ENCODE assay signal across 33 cellular contexts in the genomic region with DNA sequence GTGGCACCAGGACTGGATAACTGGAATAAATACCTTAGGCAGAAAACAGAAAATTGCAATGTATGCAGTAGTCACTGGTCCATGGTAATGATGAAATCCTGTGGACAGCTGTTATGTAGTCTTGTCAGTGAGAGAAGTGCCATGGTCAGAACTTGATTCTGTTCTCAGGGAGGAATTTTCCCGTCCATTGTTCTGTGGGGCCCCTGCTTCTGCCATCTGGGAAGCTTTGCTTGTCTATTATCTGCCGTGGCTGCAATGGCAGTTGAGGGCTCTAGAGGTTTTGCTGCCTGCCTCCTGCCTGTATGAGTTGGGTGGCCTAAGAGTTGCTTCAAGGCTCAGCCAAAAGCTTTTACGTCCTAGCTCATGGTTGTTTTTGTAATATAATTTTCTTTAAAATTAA.
"Had no signal": no experiment of that assay in that cellular context is flagged by ENCODE, and none has a peak within 500 bp of the region (broad histone marks: within the 10 kb centered on the region; RNA-seq: fewer than 3 reads in every experiment).

No MANE protein-coding gene starts in this region.

- H3K9me3 ChIP-seq: adrenal gland, body of pancreas had no signal

- H3K4me3 ChIP-seq: adrenal gland, body of pancreas had no signal

- H3K4me1 ChIP-seq: body of pancreas had no signal

- H3K4me1 Mint-ChIP-seq: activated B cell treated with CpG ODN at 0.5 μM for 24 hours; activated CD4-positive, alpha-beta T cell treated with anti-CD3 and anti-CD28 coated beads, Interleukin-2, amount 10 ng/mL, durations not matched to agents 24 days and 14 days; activated CD8-positive, alpha-beta memory T cell treated with anti-CD3 and anti-CD28 coated beads, Interleukin-2, amount 10 ng/mL, durations not matched to agents 7 days and 5 days; activated naive CD4-positive, alpha-beta T cell treated with anti-CD3 and anti-CD28 coated beads, Interleukin-2, amount 50 U/mL, for 24 hours; activated naive CD8-positive, alpha-beta T cell treated with anti-CD3 and anti-CD28 coated beads for 36 hours; activated naive CD8-positive, alpha-beta T cell treated with anti-CD3 and anti-CD28 coated beads, Interleukin-2, amount 50 U/mL, for 24 hours; T-helper 17 cell had no signal

- H3K36me3 ChIP-seq: adrenal gland, WERI-Rb-1 had no signal

- H3K27ac ChIP-seq: adrenal gland, body of pancreas, WERI-Rb-1 had no signal

- H3K27me3 ChIP-seq: adrenal gland, body of pancreas had no signal

- H3K9me3 Mint-ChIP-seq: activated B cell treated with CpG ODN at 0.5 μM for 24 hours; activated CD4-positive, alpha-beta memory T cell treated with anti-CD3 and anti-CD28 coated beads for 36 hours; activated CD4-positive, alpha-beta T cell treated with anti-CD3 and anti-CD28 coated beads, Interleukin-2, amount 10 ng/mL, durations not matched to agents 24 days and 14 days; activated naive CD4-positive, alpha-beta T cell treated with anti-CD3 and anti-CD28 coated beads for 36 hours; activated naive CD8-positive, alpha-beta T cell treated with anti-CD3 and anti-CD28 coated beads for 36 hours; activated naive CD8-positive, alpha-beta T cell treated with anti-CD3 and anti-CD28 coated beads, Interleukin-2, amount 50 U/mL, for 24 hours; activated T-helper 1 cell treated with anti-CD3 and anti-CD28 coated beads, Interleukin-12 subunit alpha, Interleukin-12 subunit beta, Interleukin-2, Interleukin-4 antibody, amounts not matched to agents 30 ng/mL and 10 ng/mL and 1 ng/mL, durations not matched to agents 14 hours and 24 hours and 36 hours; activated T-helper 2 cell treated with anti-CD3 and anti-CD28 coated beads, Interferon-gamma antibody, Interleukin-2, Interleukin-4, amounts not matched to agents 10 μg/mL and 5 μg/mL and 100 μg/mL, durations not matched to agents 14 hours and 24 hours and 36 hours; T-helper 2 cell treated with Interferon-gamma antibody and Interleukin-4, amounts not matched to agents 5 μg/mL and 100 μg/mL, for 36 hours had no signal

- DNase-seq: activated B cell treated with CpG ODN at 0.5 μM for 24 hours; activated CD4-positive, alpha-beta memory T cell treated with anti-CD3 and anti-CD28 coated beads for 36 hours; activated CD4-positive, alpha-beta T cell treated with anti-CD3 and anti-CD28 coated beads, Interleukin-2, amount 10 ng/mL, durations not matched to agents 24 days and 14 days; activated CD8-positive, alpha-beta memory T cell treated with anti-CD3 and anti-CD28 coated beads, Interleukin-2, amount 10 ng/mL, durations not matched to agents 7 days and 5 days; activated CD8-positive, alpha-beta memory T cell treated with anti-CD3 and anti-CD28 coated beads, Interleukin-2, amount 50 U/mL, for 4 hours; activated CD8-positive, alpha-beta T cell treated with anti-CD3 and anti-CD28 coated beads, Interleukin-2, amount 10 ng/mL, durations not matched to agents 7 days and 5 days; activated effector memory CD4-positive, alpha-beta T cell treated with anti-CD3 and anti-CD28 coated beads, Interleukin-2, amount 50 U/mL, for 16 hours; activated naive CD4-positive, alpha-beta T cell treated with anti-CD3 and anti-CD28 coated beads for 36 hours; activated naive CD8-positive, alpha-beta T cell treated with anti-CD3 and anti-CD28 coated beads for 36 hours; activated naive CD8-positive, alpha-beta T cell treated with anti-CD3 and anti-CD28 coated beads, Interleukin-2, amount 50 U/mL, for 24 hours; activated T-cell treated with anti-CD3 and anti-CD28 coated beads, Interleukin-2, amount 50 U/mL, for 1 hour; activated T-cell treated with anti-CD3 and anti-CD28 coated beads, Interleukin-2, amount 50 U/mL, for 48 hours; adrenal gland; amygdala; aorta; body of pancreas; caudate nucleus; cortex of kidney; dermis blood vessel endothelial cell; effector CD4-positive, alpha-beta T cell; effector memory CD8-positive, alpha-beta T cell; foreskin fibroblast; head of caudate nucleus; T-helper 1 cell; T-helper 17 cell; T1000; WERI-Rb-1 had no signal

- H3K36me3 Mint-ChIP-seq: activated CD4-positive, alpha-beta memory T cell treated with anti-CD3 and anti-CD28 coated beads for 36 hours; activated CD8-positive, alpha-beta memory T cell treated with anti-CD3 and anti-CD28 coated beads, Interleukin-2, amount 10 ng/mL, durations not matched to agents 7 days and 5 days; activated naive CD4-positive, alpha-beta T cell treated with anti-CD3 and anti-CD28 coated beads, Interleukin-2, amount 50 U/mL, for 24 hours; activated naive CD8-positive, alpha-beta T cell treated with anti-CD3 and anti-CD28 coated beads for 36 hours had no signal

- H3K4me3 Mint-ChIP-seq: activated B cell treated with CpG ODN at 0.5 μM for 24 hours; activated CD4-positive, alpha-beta memory T cell treated with anti-CD3 and anti-CD28 coated beads for 36 hours; activated CD4-positive, alpha-beta T cell treated with anti-CD3 and anti-CD28 coated beads, Interleukin-2, amount 10 ng/mL, durations not matched to agents 24 days and 14 days; activated CD8-positive, alpha-beta memory T cell treated with anti-CD3 and anti-CD28 coated beads, Interleukin-2, amount 10 ng/mL, durations not matched to agents 7 days and 5 days; activated CD8-positive, alpha-beta T cell treated with anti-CD3 and anti-CD28 coated beads, Interleukin-2, amount 10 ng/mL, durations not matched to agents 7 days and 5 days; activated naive CD4-positive, alpha-beta T cell treated with anti-CD3 and anti-CD28 coated beads for 36 hours; activated naive CD4-positive, alpha-beta T cell treated with anti-CD3 and anti-CD28 coated beads, Interleukin-2, amount 50 U/mL, for 24 hours; activated naive CD8-positive, alpha-beta T cell treated with anti-CD3 and anti-CD28 coated beads for 36 hours; activated naive CD8-positive, alpha-beta T cell treated with anti-CD3 and anti-CD28 coated beads, Interleukin-2, amount 50 U/mL, for 24 hours; activated T-helper 1 cell treated with anti-CD3 and anti-CD28 coated beads, Interleukin-12 subunit alpha, Interleukin-12 subunit beta, Interleukin-2, Interleukin-4 antibody, amounts not matched to agents 30 ng/mL and 10 ng/mL and 1 ng/mL, durations not matched to agents 14 hours and 24 hours and 36 hours; effector memory CD8-positive, alpha-beta T cell; T-helper 17 cell; T-helper 2 cell treated with Interferon-gamma antibody and Interleukin-4, amounts not matched to agents 5 μg/mL and 100 μg/mL, for 36 hours had no signal

- H3K27me3 Mint-ChIP-seq: activated B cell treated with CpG ODN at 0.5 μM for 24 hours; activated CD4-positive, alpha-beta memory T cell treated with anti-CD3 and anti-CD28 coated beads for 36 hours; activated CD4-positive, alpha-beta T cell treated with anti-CD3 and anti-CD28 coated beads, Interleukin-2, amount 10 ng/mL, durations not matched to agents 24 days and 14 days; activated CD8-positive, alpha-beta memory T cell treated with anti-CD3 and anti-CD28 coated beads, Interleukin-2, amount 10 ng/mL, durations not matched to agents 7 days and 5 days; activated naive CD8-positive, alpha-beta T cell treated with anti-CD3 and anti-CD28 coated beads for 36 hours; activated naive CD8-positive, alpha-beta T cell treated with anti-CD3 and anti-CD28 coated beads, Interleukin-2, amount 50 U/mL, for 24 hours; effector memory CD8-positive, alpha-beta T cell; T-helper 17 cell had no signal

- ATAC-seq: activated CD4-positive, CD25-positive, alpha-beta regulatory T cell treated with anti-CD3 and anti-CD28 coated beads, Interleukin-2, amount 50 U/mL, for 24 hours; activated CD8-positive, alpha-beta memory T cell treated with anti-CD3 and anti-CD28 coated beads, Interleukin-2, amount 10 ng/mL, durations not matched to agents 7 days and 5 days; activated CD8-positive, alpha-beta T cell treated with anti-CD3 and anti-CD28 coated beads, Interleukin-2, amount 10 ng/mL, durations not matched to agents 7 days and 5 days; activated naive CD8-positive, alpha-beta T cell treated with anti-CD3 and anti-CD28 coated beads, Interleukin-2, amount 50 U/mL, for 24 hours; body of pancreas; effector memory CD8-positive, alpha-beta T cell; esophagus mucosa; T-helper 17 cell had no signal

- H3K27ac Mint-ChIP-seq: activated B cell treated with CpG ODN at 0.5 μM for 24 hours; activated CD4-positive, alpha-beta memory T cell treated with anti-CD3 and anti-CD28 coated beads for 36 hours; activated CD4-positive, alpha-beta T cell treated with anti-CD3 and anti-CD28 coated beads, Interleukin-2, amount 10 ng/mL, durations not matched to agents 24 days and 14 days; activated CD8-positive, alpha-beta memory T cell treated with anti-CD3 and anti-CD28 coated beads, Interleukin-2, amount 10 ng/mL, durations not matched to agents 7 days and 5 days; activated CD8-positive, alpha-beta T cell treated with anti-CD3 and anti-CD28 coated beads, Interleukin-2, amount 10 ng/mL, durations not matched to agents 7 days and 5 days; activated naive CD4-positive, alpha-beta T cell treated with anti-CD3 and anti-CD28 coated beads for 36 hours; activated naive CD4-positive, alpha-beta T cell treated with anti-CD3 and anti-CD28 coated beads, Interleukin-2, amount 50 U/mL, for 24 hours; activated naive CD8-positive, alpha-beta T cell treated with anti-CD3 and anti-CD28 coated beads for 36 hours; activated naive CD8-positive, alpha-beta T cell treated with anti-CD3 and anti-CD28 coated beads, Interleukin-2, amount 50 U/mL, for 24 hours; activated T-helper 1 cell treated with anti-CD3 and anti-CD28 coated beads, Interleukin-12 subunit alpha, Interleukin-12 subunit beta, Interleukin-2, Interleukin-4 antibody, amounts not matched to agents 30 ng/mL and 10 ng/mL and 1 ng/mL, durations not matched to agents 14 hours and 24 hours and 36 hours; activated T-helper 2 cell treated with anti-CD3 and anti-CD28 coated beads, Interferon-gamma antibody, Interleukin-2, Interleukin-4, amounts not matched to agents 10 μg/mL and 5 μg/mL and 100 μg/mL, durations not matched to agents 14 hours and 24 hours and 36 hours; effector memory CD8-positive, alpha-beta T cell; T-helper 17 cell; T-helper 2 cell treated with Interferon-gamma antibody and Interleukin-4, amounts not matched to agents 5 μg/mL and 100 μg/mL, for 36 hours had no signal
